15 cellular contexts compared by ENCODE assay signal in genomic region chr18:63650271-63650670, GRCh38. TPM values are rescaled to one million over a fixed set of nuclear protein-coding genes. Genes with fewer than 3 reads are reported as not detected.
"Had no signal": no experiment of that assay in that cellular context is flagged by ENCODE, and none has a peak within 500 bp of the region (broad histone marks: within the 10 kb centered on the region; RNA-seq: fewer than 3 reads in every experiment).

No MANE protein-coding gene starts in this region.

RNA-seq across cellular contexts. Expression of gene SERPINB4, which starts 6.2 kb away (rescaled TPM):
- total RNA-seq: activated CD4-positive, alpha-beta T cell treated with anti-CD3 and anti-CD28 coated beads for 36 hours; activated CD4-positive, alpha-beta T cell treated with anti-CD3 and anti-CD28 coated beads, Interleukin-2, amount 10 ng/mL, durations not matched to agents 7 days and 5 days; activated CD8-positive, alpha-beta T cell treated with anti-CD3 and anti-CD28 coated beads, Interleukin-2, amount 10 ng/mL, durations not matched to agents 7 days and 5 days; activated naive CD8-positive, alpha-beta T cell treated with anti-CD3 and anti-CD28 coated beads, Interleukin-2, amount 10 ng/mL, durations not matched to agents 7 days and 5 days; activated T-helper 2 cell treated with anti-CD3 and anti-CD28 coated beads, Interferon-gamma antibody, Interleukin-2, Interleukin-4, amounts not matched to agents 10 μg/mL and 5 μg/mL and 100 μg/mL, durations not matched to agents 14 hours and 24 hours and 36 hours; astrocyte; body of pancreas; PC-9; Right ventricle myocardium inferior; SK-MEL-5; T-cell; T-helper 17 cell had no signal

RNA-seq across cellular contexts. Expression of gene SERPINB3, which starts 11.4 kb away (rescaled TPM):
- total RNA-seq: activated CD4-positive, alpha-beta T cell treated with anti-CD3 and anti-CD28 coated beads for 36 hours; activated CD4-positive, alpha-beta T cell treated with anti-CD3 and anti-CD28 coated beads, Interleukin-2, amount 10 ng/mL, durations not matched to agents 7 days and 5 days; activated CD8-positive, alpha-beta T cell treated with anti-CD3 and anti-CD28 coated beads, Interleukin-2, amount 10 ng/mL, durations not matched to agents 7 days and 5 days; activated naive CD8-positive, alpha-beta T cell treated with anti-CD3 and anti-CD28 coated beads, Interleukin-2, amount 10 ng/mL, durations not matched to agents 7 days and 5 days; activated T-helper 2 cell treated with anti-CD3 and anti-CD28 coated beads, Interferon-gamma antibody, Interleukin-2, Interleukin-4, amounts not matched to agents 10 μg/mL and 5 μg/mL and 100 μg/mL, durations not matched to agents 14 hours and 24 hours and 36 hours; astrocyte; body of pancreas; breast epithelium; PC-9; Right ventricle myocardium inferior; SK-MEL-5; T-cell; T-helper 17 cell had no signal

RNA-seq across cellular contexts. Expression of gene SERPINB11, which starts 52.5 kb away (rescaled TPM):
- total RNA-seq: activated CD4-positive, alpha-beta T cell treated with anti-CD3 and anti-CD28 coated beads for 36 hours; activated CD4-positive, alpha-beta T cell treated with anti-CD3 and anti-CD28 coated beads, Interleukin-2, amount 10 ng/mL, durations not matched to agents 7 days and 5 days; activated CD8-positive, alpha-beta T cell treated with anti-CD3 and anti-CD28 coated beads, Interleukin-2, amount 10 ng/mL, durations not matched to agents 7 days and 5 days; activated naive CD8-positive, alpha-beta T cell treated with anti-CD3 and anti-CD28 coated beads, Interleukin-2, amount 10 ng/mL, durations not matched to agents 7 days and 5 days; activated T-helper 2 cell treated with anti-CD3 and anti-CD28 coated beads, Interferon-gamma antibody, Interleukin-2, Interleukin-4, amounts not matched to agents 10 μg/mL and 5 μg/mL and 100 μg/mL, durations not matched to agents 14 hours and 24 hours and 36 hours; astrocyte; body of pancreas; breast epithelium; PC-9; Right ventricle myocardium inferior; SK-MEL-5; T-cell; T-helper 17 cell; WTC11 had no signal
- polyA plus RNA-seq: adipose tissue had no signal
